ENCODE assay signal across 18 cellular contexts in the genomic region with DNA sequence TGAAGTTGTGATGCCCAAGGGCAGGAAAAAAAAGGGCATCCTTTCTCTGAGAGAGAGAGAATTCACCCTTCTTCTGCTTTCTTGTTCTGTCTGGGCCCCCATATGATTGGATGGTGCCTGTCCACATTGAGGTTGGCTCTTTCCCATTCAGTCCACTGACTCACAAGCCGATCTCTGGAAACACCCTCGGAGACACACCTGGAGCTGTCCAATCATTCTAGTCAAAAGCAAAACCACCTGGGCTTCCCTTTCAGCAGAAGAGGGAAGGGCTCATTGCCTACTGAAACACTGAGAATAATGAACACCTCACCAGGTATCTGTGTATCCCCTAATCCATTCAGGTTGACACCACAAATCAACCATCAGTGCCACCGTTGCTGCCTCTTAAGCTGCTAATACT.
DNase-seq lines count a peak whose midpoint lies in the region; ATAC-seq and TF ChIP-seq lines count a peak whose summit lies in the region.
"Had no signal": no experiment of that assay in that cellular context is flagged by ENCODE, and none has a peak within 500 bp of the region (broad histone marks: within the 10 kb centered on the region; RNA-seq: fewer than 3 reads in every experiment).

No MANE protein-coding gene starts in this region.

- H3K27ac ChIP-seq in GM23248 (no peak overlapping the region), RWPE2 (ENCODE audit: poor library complexity, severe bottlenecking) (no peak overlapping the region), osteoblast (ENCODE audit: low read depth, low read length) (no peak overlapping the region)
- no peak overlapping the region for H3K27ac ChIP-seq in CD8-positive, alpha-beta memory T cell (ENCODE audit: low read depth, low read length)
- H3K27ac ChIP-seq: BLaER1, PC-9 had no signal

- no peaks in the 10 kb centered on the region for H3K36me3 Mint-ChIP-seq in CD8-positive, alpha-beta memory T cell
- H3K36me3 Mint-ChIP-seq: CD4-positive, CD25-positive, alpha-beta regulatory T cell had no signal

- CTCF ChIA-PET in CD8-positive, alpha-beta memory T cell (lab: Charles Lee): no interaction called here

- H3K27ac Mint-ChIP-seq in CD8-positive, alpha-beta memory T cell: no peak overlapping the region
- H3K27ac Mint-ChIP-seq: CD4-positive, CD25-positive, alpha-beta regulatory T cell had no signal

- DNase-seq in GM23248 (peak; percentile 5), RWPE2 (ENCODE audit: low spot score) (no peak), osteoblast (ENCODE audit: insufficient read length, low spot score, missing footprints) (no peak)
- no peak for DNase-seq in CD8-positive, alpha-beta memory T cell
- DNase-seq: CD4-positive, CD25-positive, alpha-beta regulatory T cell; KBM-7; NCI-H1105 treated with DMSO at 0.1 percent for 48 hours; NCI-H2029; NCI-H446; NCI-H524 treated with DMSO at 0.1 percent for 48 hours; NCI-H774; PC-9; SHP77 had no signal

- peaks cover 9% of the 10 kb centered on the region; the same call in 1 of the 2 replicates for H3K4me1 ChIP-seq in GM23248 (ENCODE audit: insufficient read depth)
- no peaks in the 10 kb centered on the region for H3K4me1 ChIP-seq in RWPE2 (ENCODE audit: insufficient read depth, poor library complexity, severe bottlenecking)
- H3K4me1 ChIP-seq in osteoblast (ENCODE audit: insufficient read depth, low read length): peaks cover 17% of the 10 kb centered on the region
- no peaks in the 10 kb centered on the region for H3K4me1 ChIP-seq in CD8-positive, alpha-beta memory T cell (ENCODE audit: insufficient read depth, low read length)
- H3K4me1 ChIP-seq: BLaER1 had no signal

- no peaks in the 10 kb centered on the region for H3K4me1 Mint-ChIP-seq in CD8-positive, alpha-beta memory T cell
- H3K4me1 Mint-ChIP-seq: CD4-positive, CD25-positive, alpha-beta regulatory T cell had no signal

- H3K27me3 ChIP-seq in GM23248 (replicated peaks; ENCODE audit: insufficient read depth) (no peaks in the 10 kb centered on the region), RWPE2 (ENCODE audit: insufficient read depth, poor library complexity, severe bottlenecking) (no peaks in the 10 kb centered on the region), osteoblast (ENCODE audit: insufficient read depth, low read length) (no peaks in the 10 kb centered on the region)
- H3K27me3 ChIP-seq in CD8-positive, alpha-beta memory T cell (ENCODE audit: insufficient read depth, low read length, poor library complexity, severe bottlenecking): no peaks in the 10 kb centered on the region
- H3K27me3 ChIP-seq: BLaER1, MG63 had no signal

- 82 to 91% methylated on average over 3 of the region's 3 CpGs for WGBS in GM23248 (ENCODE audit: low coverage in 1 of 2, low lambda C conversion rate in 2 of 2, missing lambda C conversion rate in 2 of 2), 2 experiments

- in situ Hi-C loops in GM23248 (cut with MboI): no loop called here

- TF ChIP-seq CTCF in RWPE2 (IDR thresholded peaks at IDR 0.05; ENCODE audit: poor library complexity, severe bottlenecking) (no peak), osteoblast (IDR thresholded peaks at IDR 0.05; ENCODE audit: extremely low read depth, low read depth, low read length) (no peak)

- H4K20me1 ChIP-seq in GM23248 (ENCODE audit: insufficient read depth) (no peaks in the 10 kb centered on the region), osteoblast (ENCODE audit: insufficient read depth, low read length) (no peaks in the 10 kb centered on the region)
- H4K20me1 ChIP-seq: BLaER1 had no signal

- POLR2A ChIA-PET in CD8-positive, alpha-beta memory T cell (lab: Charles Lee): no interaction called here

- H3K9me3 Mint-ChIP-seq in CD8-positive, alpha-beta memory T cell: no peaks in the 10 kb centered on the region

- peak overlapping the region; percentile 73 for H3K4me2 ChIP-seq in GM23248 (ENCODE audit: unreplicated experiment)
- H3K4me2 ChIP-seq in osteoblast (ENCODE audit: insufficient read depth, low read length): peak overlapping the region; percentile 71
- H3K4me2 ChIP-seq: BLaER1, PC-9 had no signal

- H3K36me3 ChIP-seq in GM23248 (ENCODE audit: low read depth): no peaks in the 10 kb centered on the region
- no peaks in the 10 kb centered on the region for H3K36me3 ChIP-seq in RWPE2 (ENCODE audit: low read depth)
- no peaks in the 10 kb centered on the region for H3K36me3 ChIP-seq in osteoblast (ENCODE audit: insufficient read depth, low read length)
- no peaks in the 10 kb centered on the region for H3K36me3 ChIP-seq in CD8-positive, alpha-beta memory T cell (ENCODE audit: insufficient read depth, low read length)
- H3K36me3 ChIP-seq: BLaER1, MG63 had no signal

- no peaks in the 10 kb centered on the region for H3K9me2 ChIP-seq in GM23248 (ENCODE audit: insufficient read depth)

- no peaks in the 10 kb centered on the region for H3K79me2 ChIP-seq in GM23248 (ENCODE audit: insufficient read depth)
- H3K79me2 ChIP-seq in osteoblast (ENCODE audit: insufficient read depth, low read length): no peaks in the 10 kb centered on the region

- H3K4me3 ChIP-seq in GM23248 (no peak overlapping the region), RWPE2 (ENCODE audit: severe bottlenecking) (no peak overlapping the region), osteoblast (ENCODE audit: insufficient read depth, low read length) (peak overlapping the region; percentile 45)
- H3K4me3 ChIP-seq in CD8-positive, alpha-beta memory T cell (ENCODE audit: low read length): no peak overlapping the region
- H3K4me3 ChIP-seq: BLaER1, MG63, PC-9 had no signal

- no peak overlapping the region for H2AFZ ChIP-seq in GM23248
- H2AFZ ChIP-seq in osteoblast (ENCODE audit: low read length): no peak overlapping the region
- H2AFZ ChIP-seq: PC-9 had no signal

- H3F3A ChIP-seq in GM23248 (ENCODE audit: insufficient read depth): no peaks in the 10 kb centered on the region

- no peak overlapping the region for H3K9ac ChIP-seq in GM23248
- H3K9ac ChIP-seq: BLaER1 had no signal

- no peak overlapping the region for H3K4me3 Mint-ChIP-seq in CD8-positive, alpha-beta memory T cell
- H3K4me3 Mint-ChIP-seq: CD4-positive, CD25-positive, alpha-beta regulatory T cell had no signal

- ATAC-seq in RWPE2 (ENCODE audit: low read depth) (0 out of 3 replicates have a peak, but pooled peaks have one; percentile 23), esophagus mucosa (peak; percentile 60), GM21423 (IDR thresholded peaks at IDR 0.05; ENCODE audit: unreplicated experiment) (no peak), GM21786 (IDR thresholded peaks at IDR 0.05; ENCODE audit: unreplicated experiment) (no peak)

- H3K9me3 ChIP-seq in GM23248 (ENCODE audit: low read depth): no peaks in the 10 kb centered on the region
- no peaks in the 10 kb centered on the region for H3K9me3 ChIP-seq in RWPE2 (ENCODE audit: severe bottlenecking)
- H3K9me3 ChIP-seq in osteoblast (ENCODE audit: low read depth, low read length): no peaks in the 10 kb centered on the region
- H3K9me3 ChIP-seq in CD8-positive, alpha-beta memory T cell (ENCODE audit: low read length): no peaks in the 10 kb centered on the region
- H3K9me3 ChIP-seq: BLaER1, MG63 had no signal

- peaks cover 6 to 17% of the 10 kb centered on the region in 2 donors for H3K27me3 Mint-ChIP-seq in CD8-positive, alpha-beta memory T cell
- H3K27me3 Mint-ChIP-seq: CD4-positive, CD25-positive, alpha-beta regulatory T cell had no signal

Comparison
In these comparisons a context has a peak if more than half of its experiments do, and no peak if none do; other contexts are left out.
1. ATAC-seq: peak in RWPE2 (single experiment) and esophagus mucosa (single experiment); none in GM21423 (single experiment) and GM21786 (single experiment).